32 cellular contexts compared by ENCODE assay signal in the genomic region with DNA sequence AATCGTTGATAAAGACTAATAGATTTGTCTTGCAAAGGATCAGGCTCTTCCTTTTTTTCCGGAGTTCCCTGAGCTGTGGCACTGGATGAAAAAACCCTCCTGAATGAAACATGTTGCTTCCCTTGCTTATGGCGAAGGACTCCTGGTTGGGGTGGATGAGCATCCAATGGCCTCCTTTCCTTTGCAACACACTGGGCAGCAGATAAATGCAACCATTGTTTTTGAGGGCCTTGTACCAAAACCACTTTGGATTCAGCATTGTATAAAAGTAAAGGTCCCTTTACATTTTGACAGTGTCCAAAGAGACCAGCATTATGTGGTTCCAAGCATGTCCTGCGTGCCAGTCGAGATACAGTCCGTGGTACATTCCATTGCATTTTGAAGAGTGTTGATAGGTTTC.
"Had no signal": no experiment of that assay in that cellular context is flagged by ENCODE, and none has a peak within 500 bp of the region (broad histone marks: within the 10 kb centered on the region; RNA-seq: fewer than 3 reads in every experiment).

No MANE protein-coding gene starts in this region.

- H3K27me3 Mint-ChIP-seq: activated CD4-positive, alpha-beta memory T cell treated with anti-CD3 and anti-CD28 coated beads, Interleukin-2, amount 10 ng/mL, durations not matched to agents 7 days and 5 days; activated CD4-positive, alpha-beta T cell treated with anti-CD3 and anti-CD28 coated beads for 36 hours; activated CD8-positive, alpha-beta memory T cell treated with anti-CD3 and anti-CD28 coated beads, Interleukin-2, amount 10 ng/mL, durations not matched to agents 7 days and 5 days; activated naive CD8-positive, alpha-beta T cell treated with anti-CD3 and anti-CD28 coated beads for 36 hours; central memory CD8-positive, alpha-beta T cell had no signal

- H3K27ac Mint-ChIP-seq: activated CD4-positive, alpha-beta memory T cell treated with anti-CD3 and anti-CD28 coated beads, Interleukin-2, amount 10 ng/mL, durations not matched to agents 7 days and 5 days; activated CD4-positive, alpha-beta T cell treated with anti-CD3 and anti-CD28 coated beads for 36 hours; activated CD8-positive, alpha-beta memory T cell treated with anti-CD3 and anti-CD28 coated beads, Interleukin-2, amount 10 ng/mL, durations not matched to agents 7 days and 5 days; activated naive CD8-positive, alpha-beta T cell treated with anti-CD3 and anti-CD28 coated beads for 36 hours; T-helper 1 cell treated with Interleukin-12 subunit alpha and Interleukin-12 subunit beta and Interleukin-4 antibody, amounts not matched to agents 30 μg/mL and 1 μg/mL, for 36 hours; T-helper 2 cell treated with Interferon-gamma antibody and Interleukin-4, amounts not matched to agents 5 μg/mL and 100 μg/mL, for 36 hours; WTC11 had no signal

- H3K4me3 Mint-ChIP-seq: activated CD4-positive, alpha-beta memory T cell treated with anti-CD3 and anti-CD28 coated beads, Interleukin-2, amount 10 ng/mL, durations not matched to agents 7 days and 5 days; activated CD4-positive, alpha-beta T cell treated with anti-CD3 and anti-CD28 coated beads for 36 hours; activated CD8-positive, alpha-beta memory T cell treated with anti-CD3 and anti-CD28 coated beads, Interleukin-2, amount 10 ng/mL, durations not matched to agents 7 days and 5 days; activated naive CD8-positive, alpha-beta T cell treated with anti-CD3 and anti-CD28 coated beads for 36 hours; central memory CD8-positive, alpha-beta T cell; T-helper 1 cell treated with Interleukin-12 subunit alpha and Interleukin-12 subunit beta and Interleukin-4 antibody, amounts not matched to agents 30 μg/mL and 1 μg/mL, for 36 hours; T-helper 2 cell treated with Interferon-gamma antibody and Interleukin-4, amounts not matched to agents 5 μg/mL and 100 μg/mL, for 36 hours; WTC11 had no signal

- ATAC-seq: activated CD4-positive, alpha-beta T cell treated with anti-CD3 and anti-CD28 coated beads for 36 hours; activated CD4-positive, CD25-positive, alpha-beta regulatory T cell treated with anti-CD3 and anti-CD28 coated beads, Interleukin-2, amount 50 U/mL, for 24 hours; activated CD8-positive, alpha-beta memory T cell treated with anti-CD3 and anti-CD28 coated beads, Interleukin-2, amount 10 ng/mL, durations not matched to agents 7 days and 5 days; WTC11 had no signal

- DNase-seq: activated CD4-positive, alpha-beta memory T cell treated with anti-CD3 and anti-CD28 coated beads, Interleukin-2, amount 10 ng/mL, durations not matched to agents 7 days and 5 days; activated CD4-positive, alpha-beta T cell treated with anti-CD3 and anti-CD28 coated beads for 36 hours; activated CD8-positive, alpha-beta memory T cell treated with anti-CD3 and anti-CD28 coated beads for 24 hours; activated CD8-positive, alpha-beta memory T cell treated with anti-CD3 and anti-CD28 coated beads, Interleukin-2, amount 10 ng/mL, durations not matched to agents 7 days and 5 days; activated CD8-positive, alpha-beta memory T cell treated with anti-CD3 and anti-CD28 coated beads, Interleukin-2, amount 50 U/mL, for 48 hours; activated effector memory CD4-positive, alpha-beta T cell treated with anti-CD3 and anti-CD28 coated beads, Interleukin-2, amount 50 U/mL, for 16 hours; activated naive CD4-positive, alpha-beta T cell; activated naive CD4-positive, alpha-beta T cell treated with anti-CD3 and anti-CD28 coated beads, Interleukin-2, amount 50 U/mL, for 16 hours; activated naive CD8-positive, alpha-beta T cell treated with anti-CD3 and anti-CD28 coated beads for 36 hours; activated T-cell treated with anti-CD3 and anti-CD28 coated beads, Interleukin-2, amount 50 U/mL, for 48 hours; amniotic stem cell; aorta; NCI-H1092 treated with DMSO at 0.1 percent for 48 hours; NCI-H1417; NCI-H146; NCI-H187; NCI-H2029 treated with DMSO at 0.1 percent for 48 hours; NCI-H2107; NCI-H2171; NCI-H510A; NCI-H526; NCI-H748 treated with DMSO at 0.1 percent for 48 hours; NK-92 treated with Interleukin-12 subunit alpha and Interleukin-12 subunit beta, amount 100 ng/mL, for 24 hours; PC-9; SHP77; SJCRH30; SK-N-SH had no signal

- H3K9me3 Mint-ChIP-seq: activated CD4-positive, alpha-beta memory T cell treated with anti-CD3 and anti-CD28 coated beads, Interleukin-2, amount 10 ng/mL, durations not matched to agents 7 days and 5 days; activated naive CD8-positive, alpha-beta T cell treated with anti-CD3 and anti-CD28 coated beads for 36 hours; central memory CD8-positive, alpha-beta T cell; T-helper 1 cell treated with Interleukin-12 subunit alpha and Interleukin-12 subunit beta and Interleukin-4 antibody, amounts not matched to agents 30 μg/mL and 1 μg/mL, for 36 hours; T-helper 2 cell treated with Interferon-gamma antibody and Interleukin-4, amounts not matched to agents 5 μg/mL and 100 μg/mL, for 36 hours had no signal
